ENCODE assay signal across 9 cellular contexts in genomic region chr9:82490019-82490499, GRCh38.
DNase-seq lines count a peak whose midpoint lies in the region; ATAC-seq and TF ChIP-seq lines count a peak whose summit lies in the region.
"Had no signal": no experiment of that assay in that cellular context is flagged by ENCODE, and none has a peak within 500 bp of the region (broad histone marks: within the 10 kb centered on the region; RNA-seq: fewer than 3 reads in every experiment).

No MANE protein-coding gene starts in this region.

- H2BK5ac ChIP-seq in mesenchymal stem cell (ENCODE audit: low read depth, low read length, poor library complexity, severe bottlenecking), result no peak overlapping the region

- no peak overlapping the region for H4K91ac ChIP-seq in mesenchymal stem cell (ENCODE audit: low read length)

- no peak overlapping the region for H2AK5ac ChIP-seq in mesenchymal stem cell (ENCODE audit: low read length, severe bottlenecking)

- DNase-seq in AG20443 (ENCODE audit: low spot score) (peak; percentile 53), NCI-H226 (peak; percentile 81), mesenchymal stem cell (peak; percentile 16), AML-193 (lab: John Stamatoyannopoulos, UW) (no peak), dorsolateral prefrontal cortex (no peak)
- no peak for DNase-seq in stimulated activated CD4-positive, alpha-beta T cell treated with anti-CD3 and anti-CD28 coated beads, Interleukin-4, amount 100 ng/mL, for 24 hours
- DNase-seq: GOT3 had no signal

- ATAC-seq in GM21526 (IDR thresholded peaks at IDR 0.05; ENCODE audit: low FRiP score, unreplicated experiment), result no peak

- no peak overlapping the region for H3K9ac ChIP-seq in mesenchymal stem cell (ENCODE audit: low read length)

- H2BK120ac ChIP-seq in mesenchymal stem cell (ENCODE audit: low read depth, low read length), result no peak overlapping the region

- H3K27me3 ChIP-seq in mesenchymal stem cell (ENCODE audit: control insufficient read depth in 1 of 2, insufficient read depth in 1 of 2, low read length in 2 of 2) (peaks cover 3 to 20% of the 10 kb centered on the region in 2 experiments), dorsolateral prefrontal cortex (no peaks in the 10 kb centered on the region)

- H3K4me3 ChIP-seq in mesenchymal stem cell (ENCODE audit: insufficient read depth in 1 of 2, low read depth in 1 of 2, low read length in 2 of 2), result peak overlapping the region in 1 of 2 experiments; percentile 29
- H3K4me3 ChIP-seq in dorsolateral prefrontal cortex, result no peak overlapping the region

- WGBS in mesenchymal stem cell, result 73% methylated on average over 1 of the region's 4 CpGs

- no peaks in the 10 kb centered on the region for H3K4me1 ChIP-seq in mesenchymal stem cell (ENCODE audit: control insufficient read depth, insufficient read depth, low read depth, low read length)

- H3K36me3 ChIP-seq in mesenchymal stem cell (ENCODE audit: control insufficient read depth in 1 of 2, insufficient read depth in 2 of 2, low read depth in 1 of 2, low read length in 2 of 2), result no peaks in the 10 kb centered on the region

- H3K79me1 ChIP-seq in mesenchymal stem cell (replicated peaks; ENCODE audit: low read length, poor library complexity, severe bottlenecking), result no peaks in the 10 kb centered on the region

- intact Hi-C loops in dorsolateral prefrontal cortex (cut with DNase I), result no loop called here

- no peak overlapping the region for H3K4me2 ChIP-seq in mesenchymal stem cell (ENCODE audit: low read length, poor library complexity, severe bottlenecking)

- no peak overlapping the region for H3K23ac ChIP-seq in mesenchymal stem cell (ENCODE audit: low read length in 2 of 2)

- H3K9me3 ChIP-seq in mesenchymal stem cell (ENCODE audit: control insufficient read depth, low read length), result no peaks in the 10 kb centered on the region

- no peak overlapping the region for H3K18ac ChIP-seq in mesenchymal stem cell (ENCODE audit: low read depth in 1 of 2, low read length in 2 of 2)

- no peak overlapping the region for H2BK15ac ChIP-seq in mesenchymal stem cell (ENCODE audit: low read depth, poor library complexity, severe bottlenecking)

- H3K14ac ChIP-seq in mesenchymal stem cell (ENCODE audit: low read length in 2 of 2), result no peak overlapping the region

- no peak overlapping the region for H3K4ac ChIP-seq in mesenchymal stem cell (ENCODE audit: low read depth in 1 of 2, low read length in 2 of 2)

- no peak overlapping the region for H2AFZ ChIP-seq in mesenchymal stem cell (ENCODE audit: low read depth, low read length)

- no peak for TF ChIP-seq CTCF in dorsolateral prefrontal cortex (IDR thresholded peaks at IDR 0.05 in 54 of 56, conservative IDR thresholded peaks at IDR 0.05 in 2 of 56; ENCODE audit: low read depth in 1 of 56, partially characterized antibody in 56 of 56)

- no peak overlapping the region for H4K8ac ChIP-seq in mesenchymal stem cell (ENCODE audit: low read length)

- no peak overlapping the region for H2BK12ac ChIP-seq in mesenchymal stem cell (ENCODE audit: low read length in 2 of 2)

- peak overlapping the region; percentile 43 for H3K27ac ChIP-seq in cingulate gyrus (ENCODE audit: low read depth, low read length)
- H3K27ac ChIP-seq in mesenchymal stem cell (ENCODE audit: low read length, poor library complexity, severe bottlenecking), result no peak overlapping the region
- H3K27ac ChIP-seq in dorsolateral prefrontal cortex, result peak overlapping the region in 26 of 59 donors; percentile 0 to 80 (median 42)

Comparison
In these comparisons a context has a peak if more than half of its experiments do, and no peak if none do; other contexts are left out.
1. DNase-seq: peak in AG20443 (single experiment), NCI-H226 (single experiment) and mesenchymal stem cell (single experiment); none in AML-193 (0 of 2), stimulated activated CD4-positive, alpha-beta T cell treated with anti-CD3 and anti-CD28 coated beads, Interleukin-4, amount 100 ng/mL, for 24 hours (single experiment) and dorsolateral prefrontal cortex (0 of 10).